1 cellular context compared by ENCODE assay signal in genomic region chr12:54358945-54359761, GRCh38.
TF ChIP-seq lines count a peak whose summit lies in the region.

No MANE protein-coding gene starts in this region.

TF ChIP-seq in HepG2, 621 proteins besides CTCF, POLR2A, EP300 and RAD21 (continued from another document and continues in another):
- peak; percentile 46; the same call in 1 of the 2 replicates for TF ChIP-seq HHEX (CRISPR knock-in tag; IDR thresholded peaks at IDR 0.05)
- TF ChIP-seq ZNF740 (CRISPR knock-in tag; IDR thresholded peaks at IDR 0.05), result peak; percentile 86
- TF ChIP-seq ZNF558 (CRISPR knock-in tag; IDR thresholded peaks at IDR 0.05; ENCODE audit: borderline replicate concordance), result no peak
- TF ChIP-seq RFXANK (CRISPR knock-in tag; IDR thresholded peaks at IDR 0.05), result peak; percentile 91; the same call in 1 of the 2 replicates
- 0 out of 2 replicates have a peak, but pooled peaks have one; percentile 33 for TF ChIP-seq ISL2 (CRISPR knock-in tag; IDR thresholded peaks at IDR 0.05)
- no peak for TF ChIP-seq SOX13 (IDR thresholded peaks at IDR 0.05)
- TF ChIP-seq SOX13 (CRISPR knock-in tag; conservative IDR thresholded peaks at IDR 0.05 in 1 of 2, IDR thresholded peaks at IDR 0.05 in 1 of 2), result 0 out of 4 replicates have a peak, but pooled peaks of 1 of the 2 experiments have one; percentile 6
- TF ChIP-seq ZNF674 (CRISPR knock-in tag; IDR thresholded peaks at IDR 0.05; ENCODE audit: low read depth), result no peak
- TF ChIP-seq ZNF251 (CRISPR knock-in tag; IDR thresholded peaks at IDR 0.05), result no peak
- TF ChIP-seq CBFB (CRISPR knock-in tag; IDR thresholded peaks at IDR 0.05), result 0 out of 2 replicates have a peak, but pooled peaks have one; percentile 23
- TF ChIP-seq FOSL2 (CRISPR knock-in tag; IDR thresholded peaks at IDR 0.05), result peak; percentile 77
- no peak for TF ChIP-seq REPIN1 (CRISPR knock-in tag; IDR thresholded peaks at IDR 0.05; ENCODE audit: borderline replicate concordance, low read depth)
- TF ChIP-seq EEA1 (CRISPR knock-in tag; IDR thresholded peaks at IDR 0.05; ENCODE audit: borderline replicate concordance), result no peak
- no peak; the same call in 1 of the 2 replicates for TF ChIP-seq FOXA3 (CRISPR knock-in tag; IDR thresholded peaks at IDR 0.05)
- peak; percentile 30 for TF ChIP-seq POLR2AphosphoS5 (IDR thresholded peaks at IDR 0.05; ENCODE audit: low read depth, low read length)
- TF ChIP-seq HMG20A (CRISPR knock-in tag; IDR thresholded peaks at IDR 0.05; ENCODE audit: borderline replicate concordance), result no peak
- TF ChIP-seq TGIF2 (CRISPR knock-in tag; IDR thresholded peaks at IDR 0.05), result peak; percentile 97
- TF ChIP-seq FOXJ3 (CRISPR knock-in tag; IDR thresholded peaks at IDR 0.05; ENCODE audit: borderline replicate concordance), result no peak
- TF ChIP-seq HOXA9 (CRISPR knock-in tag; IDR thresholded peaks at IDR 0.05; ENCODE audit: borderline replicate concordance), result peak; percentile 100
- no peak for TF ChIP-seq KLF15 (CRISPR knock-in tag; IDR thresholded peaks at IDR 0.05; ENCODE audit: borderline replicate concordance)
- no peak for TF ChIP-seq NKX3-1 (CRISPR knock-in tag; IDR thresholded peaks at IDR 0.05)
- no peak for TF ChIP-seq GTF3A (CRISPR knock-in tag; conservative IDR thresholded peaks at IDR 0.05)
- peak; percentile 83 for TF ChIP-seq MYC (CRISPR knock-in tag; IDR thresholded peaks at IDR 0.05; ENCODE audit: borderline replicate concordance)
- TF ChIP-seq ZSCAN9 (CRISPR knock-in tag; IDR thresholded peaks at IDR 0.05; ENCODE audit: borderline replicate concordance), result no peak
- peak; percentile 71 for TF ChIP-seq HOXA3 (CRISPR knock-in tag; IDR thresholded peaks at IDR 0.05)
- no peak for TF ChIP-seq ZC3H4 (CRISPR knock-in tag; IDR thresholded peaks at IDR 0.05; ENCODE audit: borderline replicate concordance)
- 0 out of 2 replicates have a peak, but pooled peaks have one; percentile 24 for TF ChIP-seq JUN (CRISPR knock-in tag; IDR thresholded peaks at IDR 0.05)
- TF ChIP-seq, protein P1, sequence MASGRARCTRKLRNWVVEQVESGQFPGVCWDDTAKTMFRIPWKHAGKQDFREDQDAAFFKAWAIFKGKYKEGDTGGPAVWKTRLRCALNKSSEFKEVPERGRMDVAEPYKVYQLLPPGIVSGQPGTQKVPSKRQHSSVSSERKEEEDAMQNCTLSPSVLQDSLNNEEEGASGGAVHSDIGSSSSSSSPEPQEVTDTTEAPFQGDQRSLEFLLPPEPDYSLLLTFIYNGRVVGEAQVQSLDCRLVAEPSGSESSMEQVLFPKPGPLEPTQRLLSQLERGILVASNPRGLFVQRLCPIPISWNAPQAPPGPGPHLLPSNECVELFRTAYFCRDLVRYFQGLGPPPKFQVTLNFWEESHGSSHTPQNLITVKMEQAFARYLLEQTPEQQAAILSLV (CRISPR knock-in tag; IDR thresholded peaks at IDR 0.05; ENCODE audit: borderline replicate concordance), result 0 out of 2 replicates have a peak, but pooled peaks have one; percentile 22
- TF ChIP-seq ERF (CRISPR knock-in tag; IDR thresholded peaks at IDR 0.05), result peak; percentile 11; the same call in 1 of the 2 replicates
- no peak for TF ChIP-seq KAT8 (CRISPR knock-in tag; IDR thresholded peaks at IDR 0.05)
- no peak for TF ChIP-seq ZMYM3 (CRISPR knock-in tag; IDR thresholded peaks at IDR 0.05)
- 0 out of 2 replicates have a peak, but pooled peaks have one; percentile 34 for TF ChIP-seq MXD4 (CRISPR knock-in tag; IDR thresholded peaks at IDR 0.05)
- no peak for TF ChIP-seq CCDC6 (CRISPR knock-in tag; IDR thresholded peaks at IDR 0.05)
- TF ChIP-seq ZNF777 (CRISPR knock-in tag; IDR thresholded peaks at IDR 0.05), result 0 out of 2 replicates have a peak, but pooled peaks have one; percentile 18
- TF ChIP-seq GFI1 (CRISPR knock-in tag; IDR thresholded peaks at IDR 0.05; ENCODE audit: borderline replicate concordance), result peak; percentile 84
- TF ChIP-seq, protein P2, sequence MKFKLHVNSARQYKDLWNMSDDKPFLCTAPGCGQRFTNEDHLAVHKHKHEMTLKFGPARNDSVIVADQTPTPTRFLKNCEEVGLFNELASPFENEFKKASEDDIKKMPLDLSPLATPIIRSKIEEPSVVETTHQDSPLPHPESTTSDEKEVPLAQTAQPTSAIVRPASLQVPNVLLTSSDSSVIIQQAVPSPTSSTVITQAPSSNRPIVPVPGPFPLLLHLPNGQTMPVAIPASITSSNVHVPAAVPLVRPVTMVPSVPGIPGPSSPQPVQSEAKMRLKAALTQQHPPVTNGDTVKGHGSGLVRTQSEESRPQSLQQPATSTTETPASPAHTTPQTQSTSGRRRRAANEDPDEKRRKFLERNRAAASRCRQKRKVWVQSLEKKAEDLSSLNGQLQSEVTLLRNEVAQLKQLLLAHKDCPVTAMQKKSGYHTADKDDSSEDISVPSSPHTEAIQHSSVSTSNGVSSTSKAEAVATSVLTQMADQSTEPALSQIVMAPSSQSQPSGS (CRISPR knock-in tag; IDR thresholded peaks at IDR 0.05), result peak; percentile 30
- TF ChIP-seq KLF12 (CRISPR knock-in tag; IDR thresholded peaks at IDR 0.05; ENCODE audit: borderline replicate concordance), result peak; percentile 36; the same call in 1 of the 2 replicates
- TF ChIP-seq CHD4 (IDR thresholded peaks at IDR 0.05; ENCODE audit: borderline replicate concordance, low read length), result no peak
- TF ChIP-seq ZNF782 (CRISPR knock-in tag; IDR thresholded peaks at IDR 0.05; ENCODE audit: borderline replicate concordance), result no peak
- no peak for TF ChIP-seq ATM (IDR thresholded peaks at IDR 0.05; ENCODE audit: borderline replicate concordance)
- peak; percentile 94 for TF ChIP-seq NFYC (CRISPR knock-in tag; IDR thresholded peaks at IDR 0.05)
- TF ChIP-seq ZNF746 (CRISPR knock-in tag; IDR thresholded peaks at IDR 0.05), result peak; percentile 70; the same call in 1 of the 2 replicates
- TF ChIP-seq, protein P3, sequence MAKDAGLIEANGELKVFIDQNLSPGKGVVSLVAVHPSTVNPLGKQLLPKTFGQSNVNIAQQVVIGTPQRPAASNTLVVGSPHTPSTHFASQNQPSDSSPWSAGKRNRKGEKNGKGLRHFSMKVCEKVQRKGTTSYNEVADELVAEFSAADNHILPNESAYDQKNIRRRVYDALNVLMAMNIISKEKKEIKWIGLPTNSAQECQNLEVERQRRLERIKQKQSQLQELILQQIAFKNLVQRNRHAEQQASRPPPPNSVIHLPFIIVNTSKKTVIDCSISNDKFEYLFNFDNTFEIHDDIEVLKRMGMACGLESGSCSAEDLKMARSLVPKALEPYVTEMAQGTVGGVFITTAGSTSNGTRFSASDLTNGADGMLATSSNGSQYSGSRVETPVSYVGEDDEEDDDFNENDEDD (CRISPR knock-in tag; IDR thresholded peaks at IDR 0.05; ENCODE audit: borderline replicate concordance), result peak; percentile 17; the same call in 1 of the 2 replicates
- TF ChIP-seq GPN1 (CRISPR knock-in tag; IDR thresholded peaks at IDR 0.05; ENCODE audit: borderline replicate concordance), result no peak
- TF ChIP-seq TAF15 (IDR thresholded peaks at IDR 0.05; ENCODE audit: low read depth, low read length, poor library complexity, severe bottlenecking), result no peak
- no peak for TF ChIP-seq CSRNP1 (CRISPR knock-in tag; IDR thresholded peaks at IDR 0.05)
- no peak for TF ChIP-seq NAIF1 (CRISPR knock-in tag; IDR thresholded peaks at IDR 0.05; ENCODE audit: borderline replicate concordance)
- no peak for TF ChIP-seq FIP1L1 (IDR thresholded peaks at IDR 0.05; ENCODE audit: borderline replicate concordance, insufficient read depth, low read depth, low read length)
- peak; percentile 45; the same call in 1 of the 3 replicates for TF ChIP-seq MXI1 (IDR thresholded peaks at IDR 0.05; ENCODE audit: borderline replicate concordance, low read depth, low read length)
- TF ChIP-seq RARA (CRISPR knock-in tag; IDR thresholded peaks at IDR 0.05), result 0 out of 2 replicates have a peak, but pooled peaks have one; percentile 11
- TF ChIP-seq HNF1B (CRISPR knock-in tag; IDR thresholded peaks at IDR 0.05), result 0 out of 2 replicates have a peak, but pooled peaks have one; percentile 35
- TF ChIP-seq SRY (CRISPR knock-in tag; IDR thresholded peaks at IDR 0.05), result no peak
- TF ChIP-seq ZSCAN25 (CRISPR knock-in tag; IDR thresholded peaks at IDR 0.05), result peak; percentile 67
- TF ChIP-seq, protein P4, sequence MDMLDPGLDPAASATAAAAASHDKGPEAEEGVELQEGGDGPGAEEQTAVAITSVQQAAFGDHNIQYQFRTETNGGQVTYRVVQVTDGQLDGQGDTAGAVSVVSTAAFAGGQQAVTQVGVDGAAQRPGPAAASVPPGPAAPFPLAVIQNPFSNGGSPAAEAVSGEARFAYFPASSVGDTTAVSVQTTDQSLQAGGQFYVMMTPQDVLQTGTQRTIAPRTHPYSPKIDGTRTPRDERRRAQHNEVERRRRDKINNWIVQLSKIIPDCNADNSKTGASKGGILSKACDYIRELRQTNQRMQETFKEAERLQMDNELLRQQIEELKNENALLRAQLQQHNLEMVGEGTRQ (IDR thresholded peaks at IDR 0.05; ENCODE audit: low read depth, low read length), result no peak
- TF ChIP-seq, protein P4 (CRISPR knock-in tag; IDR thresholded peaks at IDR 0.05; ENCODE audit: borderline replicate concordance), result no peak
- TF ChIP-seq PCBP1 (IDR thresholded peaks at IDR 0.05; ENCODE audit: borderline replicate concordance, low read depth, low read length), result peak; percentile 85; the same call in 1 of the 2 replicates
- TF ChIP-seq, protein P5, sequence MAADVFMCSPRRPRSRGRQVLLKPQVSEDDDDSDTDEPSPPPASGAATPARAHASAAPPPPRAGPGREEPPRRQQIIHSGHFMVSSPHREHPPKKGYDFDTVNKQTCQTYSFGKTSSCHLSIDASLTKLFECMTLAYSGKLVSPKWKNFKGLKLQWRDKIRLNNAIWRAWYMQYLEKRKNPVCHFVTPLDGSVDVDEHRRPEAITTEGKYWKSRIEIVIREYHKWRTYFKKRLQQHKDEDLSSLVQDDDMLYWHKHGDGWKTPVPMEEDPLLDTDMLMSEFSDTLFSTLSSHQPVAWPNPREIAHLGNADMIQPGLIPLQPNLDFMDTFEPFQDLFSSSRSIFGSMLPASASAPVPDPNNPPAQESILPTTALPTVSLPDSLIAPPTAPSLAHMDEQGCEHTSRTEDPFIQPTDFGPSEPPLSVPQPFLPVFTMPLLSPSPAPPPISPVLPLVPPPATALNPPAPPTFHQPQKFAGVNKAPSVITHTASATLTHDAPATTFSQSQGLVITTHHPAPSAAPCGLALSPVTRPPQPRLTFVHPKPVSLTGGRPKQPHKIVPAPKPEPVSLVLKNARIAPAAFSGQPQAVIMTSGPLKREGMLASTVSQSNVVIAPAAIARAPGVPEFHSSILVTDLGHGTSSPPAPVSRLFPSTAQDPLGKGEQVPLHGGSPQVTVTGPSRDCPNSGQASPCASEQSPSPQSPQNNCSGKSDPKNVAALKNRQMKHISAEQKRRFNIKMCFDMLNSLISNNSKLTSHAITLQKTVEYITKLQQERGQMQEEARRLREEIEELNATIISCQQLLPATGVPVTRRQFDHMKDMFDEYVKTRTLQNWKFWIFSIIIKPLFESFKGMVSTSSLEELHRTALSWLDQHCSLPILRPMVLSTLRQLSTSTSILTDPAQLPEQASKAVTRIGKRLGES (CRISPR knock-in tag; IDR thresholded peaks at IDR 0.05; ENCODE audit: borderline replicate concordance), result no peak
- TF ChIP-seq KDM5A (IDR thresholded peaks at IDR 0.05; ENCODE audit: borderline replicate concordance, low read length), result peak; percentile 47; the same call in 1 of the 2 replicates
- 0 out of 2 replicates have a peak, but pooled peaks have one; percentile 13 for TF ChIP-seq STAG1 (CRISPR knock-in tag; IDR thresholded peaks at IDR 0.05)
- TF ChIP-seq TBX3 (IDR thresholded peaks at IDR 0.05; ENCODE audit: borderline replicate concordance), result peak; percentile 58; the same call in 1 of the 2 replicates
- no peak for TF ChIP-seq NONO (IDR thresholded peaks at IDR 0.05)
- TF ChIP-seq NONO (CRISPR knock-in tag; conservative IDR thresholded peaks at IDR 0.05), result peak; percentile 66
- peak; percentile 33; the same call in 1 of the 2 replicates for TF ChIP-seq SOX5 (CRISPR knock-in tag; IDR thresholded peaks at IDR 0.05; ENCODE audit: borderline replicate concordance)
- TF ChIP-seq SMAD9 (CRISPR knock-in tag; IDR thresholded peaks at IDR 0.05), result no peak
- TF ChIP-seq, protein P6, sequence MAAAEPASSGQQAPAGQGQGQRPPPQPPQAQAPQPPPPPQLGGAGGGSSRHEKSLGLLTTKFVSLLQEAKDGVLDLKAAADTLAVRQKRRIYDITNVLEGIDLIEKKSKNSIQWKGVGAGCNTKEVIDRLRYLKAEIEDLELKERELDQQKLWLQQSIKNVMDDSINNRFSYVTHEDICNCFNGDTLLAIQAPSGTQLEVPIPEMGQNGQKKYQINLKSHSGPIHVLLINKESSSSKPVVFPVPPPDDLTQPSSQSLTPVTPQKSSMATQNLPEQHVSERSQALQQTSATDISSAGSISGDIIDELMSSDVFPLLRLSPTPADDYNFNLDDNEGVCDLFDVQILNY (CRISPR knock-in tag; conservative IDR thresholded peaks at IDR 0.05), result no peak
